Comparison of ENCODE assay signal across 3 cellular contexts in genomic region chr20:13586133-13586532, GRCh38.
A peak's percentile ranks its signal among the peaks of the same experiment; 100 is the strongest.
TF ChIP-seq lines count a peak whose summit lies in the region.

No MANE protein-coding gene starts in this region.

TF ChIP-seq in SK-N-SH treated with all-trans-retinoic acid at 6 μM for 48 hours, 23 proteins besides CTCF, POLR2A, EP300 and RAD21:
- TF ChIP-seq POU6F1 (CRISPR knock-in tag; IDR thresholded peaks at IDR 0.05; ENCODE audit: borderline replicate concordance, low read depth) (no peak), ZNF8 (CRISPR knock-in tag; IDR thresholded peaks at IDR 0.05) (peak; percentile 98)
TF ChIP-seq in SK-N-SH treated with all-trans-retinoic acid at 6 μM for 48 hours: peak in this region for 1.

TF ChIP-seq in SK-N-SH, 30 proteins besides CTCF, POLR2A, EP300 and RAD21:
- no peak for TF ChIP-seq GABPA (IDR thresholded peaks at IDR 0.05; ENCODE audit: low read depth)

TF ChIP-seq in K562, 482 proteins besides CTCF, POLR2A, EP300 and RAD21:
- TF ChIP-seq CREM (IDR thresholded peaks at IDR 0.05; ENCODE audit: low read depth), result no peak
- peak; percentile 51 for TF ChIP-seq RBM25 (IDR thresholded peaks at IDR 0.05; ENCODE audit: low read depth, low read length, severe bottlenecking)
